Comparison of ENCODE assay signal across 8 cellular contexts in the genomic region with DNA sequence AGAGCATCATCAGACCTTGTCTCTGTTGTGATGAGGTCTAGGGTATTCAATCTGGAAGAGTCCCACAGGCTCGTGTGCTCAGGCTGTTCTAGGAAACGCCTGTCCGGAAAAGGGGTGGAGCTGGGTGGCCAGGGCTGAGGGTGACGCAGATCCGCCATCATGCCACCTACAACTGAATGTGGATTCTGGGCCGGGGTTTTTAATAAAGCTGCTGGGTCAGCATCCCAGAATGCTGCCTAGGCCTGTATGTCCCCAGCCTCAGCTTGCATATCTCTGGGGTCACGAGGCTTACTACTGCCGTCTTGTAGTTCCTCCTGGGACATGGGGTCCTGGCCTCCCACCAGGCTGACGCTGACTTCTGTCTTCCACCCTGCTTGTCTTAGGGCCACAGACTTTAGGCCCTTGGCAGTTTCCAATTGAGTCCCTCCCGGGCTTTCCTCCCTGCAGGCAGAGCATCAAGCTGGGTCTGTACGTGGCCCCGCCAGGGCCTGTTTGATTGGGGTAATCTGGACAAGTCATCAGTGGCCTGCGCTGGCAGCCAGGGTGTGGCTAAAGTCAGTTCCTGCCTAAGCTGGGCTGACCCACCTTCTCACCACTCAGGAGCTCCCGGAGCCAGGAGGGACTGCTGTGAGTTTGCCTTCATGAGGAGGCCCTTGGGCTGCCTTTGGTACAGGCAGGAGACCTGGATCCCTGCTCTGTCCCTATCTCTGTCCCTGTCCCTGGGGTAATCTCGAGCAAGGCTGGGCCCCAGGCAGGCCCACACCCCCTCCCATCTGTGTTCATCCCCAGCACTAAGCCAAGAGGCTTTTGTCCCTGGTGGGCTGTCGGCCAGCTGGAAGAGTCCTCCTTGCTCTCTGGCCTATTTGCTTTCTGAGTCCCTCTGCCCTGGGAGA.
DNase-seq lines count a peak whose midpoint lies in the region; ATAC-seq and TF ChIP-seq lines count a peak whose summit lies in the region.

No MANE protein-coding gene starts in this region.

- peak; percentile 58 for ATAC-seq in naive thymus-derived CD4-positive, alpha-beta T cell
- no peak for ATAC-seq in HG03045 (IDR thresholded peaks at IDR 0.05; ENCODE audit: unreplicated experiment)
- ATAC-seq in stimulated activated naive CD8-positive, alpha-beta T cell treated with anti-CD3 and anti-CD28 coated beads, Interleukin-15, amount 100 ng/mL, for 72 hours, result no peak

- no peaks in the 10 kb centered on the region for H3K9me3 Mint-ChIP-seq in naive thymus-derived CD4-positive, alpha-beta T cell
- no peaks in the 10 kb centered on the region for H3K9me3 Mint-ChIP-seq in stimulated activated naive CD8-positive, alpha-beta T cell treated with anti-CD3 and anti-CD28 coated beads, Interleukin-15, amount 100 ng/mL, for 72 hours

- POLR2A ChIA-PET in naive thymus-derived CD4-positive, alpha-beta T cell (lab: Charles Lee), result interaction anchor here (0.6 to 0.9 kb wide), 2 partner anchors 54 to 493 kb away, joined by 3 to 5 read pairs; no protein-coding TSS in a partner anchor

- H3K4me1 Mint-ChIP-seq in naive thymus-derived CD4-positive, alpha-beta T cell, result peaks cover 33 to 73% (median 56%) of the 10 kb centered on the region in 7 donors
- H3K4me1 Mint-ChIP-seq in stimulated activated naive CD8-positive, alpha-beta T cell treated with anti-CD3 and anti-CD28 coated beads, Interleukin-15, amount 100 ng/mL, for 72 hours, result peaks cover 71% of the 10 kb centered on the region

- H3K27me3 Mint-ChIP-seq in naive thymus-derived CD4-positive, alpha-beta T cell, result no peaks in the 10 kb centered on the region
- H3K27me3 Mint-ChIP-seq in stimulated activated naive CD8-positive, alpha-beta T cell treated with anti-CD3 and anti-CD28 coated beads, Interleukin-15, amount 100 ng/mL, for 72 hours, result no peaks in the 10 kb centered on the region

- H3K27me3 ChIP-seq in BE2C, result no peaks in the 10 kb centered on the region
- no peaks in the 10 kb centered on the region for H3K27me3 ChIP-seq in Peyer's patch
- H3K27me3 ChIP-seq in naive thymus-derived CD4-positive, alpha-beta T cell (ENCODE audit: control insufficient read depth in 2 of 2, insufficient read depth in 2 of 2, low read length in 2 of 2), result no peaks in the 10 kb centered on the region

- H3K4me3 ChIP-seq in BE2C (ENCODE audit: low read depth, low read length) (no peak overlapping the region), Peyer's patch (no peak overlapping the region)
- no peak overlapping the region for H3K4me3 ChIP-seq in naive thymus-derived CD4-positive, alpha-beta T cell (ENCODE audit: low read length)

- TF ChIP-seq POLR2A in Peyer's patch (IDR thresholded peaks at IDR 0.05), result no peak

- H3K36me3 ChIP-seq in BE2C (peaks cover 9% of the 10 kb centered on the region), Peyer's patch (no peaks in the 10 kb centered on the region)
- no peaks in the 10 kb centered on the region for H3K36me3 ChIP-seq in naive thymus-derived CD4-positive, alpha-beta T cell (ENCODE audit: control insufficient read depth in 2 of 3, insufficient read depth in 3 of 3, low read length in 3 of 3)

- peak overlapping the region in 6 of 10 donors; percentile 14 to 61 (median 36) for H3K4me3 Mint-ChIP-seq in naive thymus-derived CD4-positive, alpha-beta T cell
- H3K4me3 Mint-ChIP-seq in stimulated activated naive CD8-positive, alpha-beta T cell treated with anti-CD3 and anti-CD28 coated beads, Interleukin-15, amount 100 ng/mL, for 72 hours, result no peak overlapping the region

- H3K36me3 Mint-ChIP-seq in naive thymus-derived CD4-positive, alpha-beta T cell, result peaks cover 0 to 1% (median 0%) of the 10 kb centered on the region in 5 donors

- H3K27ac ChIP-seq in Peyer's patch (peak overlapping the region; percentile 63 to 80 (median 70)), epithelial cell of prostate (peak overlapping the region; percentile 99)
- H3K27ac ChIP-seq in naive thymus-derived CD4-positive, alpha-beta T cell (ENCODE audit: low read depth, low read length), result peak overlapping the region; percentile 27

- H3K4me1 ChIP-seq in BE2C, result peaks cover 65% of the 10 kb centered on the region
- H3K4me1 ChIP-seq in Peyer's patch, result peaks cover 0 to 83% (median 16%) of the 10 kb centered on the region in 4 donors
- H3K4me1 ChIP-seq in naive thymus-derived CD4-positive, alpha-beta T cell (ENCODE audit: control insufficient read depth in 2 of 2, insufficient read depth in 2 of 2, low read length in 2 of 2), result peaks cover 18 to 62% of the 10 kb centered on the region in 2 donors

- intact Hi-C loops in naive thymus-derived CD4-positive, alpha-beta T cell (cut with micrococcal nuclease), result loop anchor here in 1 of 2 donors (5.0 kb wide), 1 partner anchor 81 kb away; a partner anchor contains a TSS

- TF ChIP-seq CTCF in BE2C (IDR thresholded peaks at IDR 0.05; ENCODE audit: low read depth, low read length) (no peak), Peyer's patch (IDR thresholded peaks at IDR 0.05) (no peak)

- H3K27ac Mint-ChIP-seq in naive thymus-derived CD4-positive, alpha-beta T cell, result peak overlapping the region; percentile 52 to 93 (median 83)
- H3K27ac Mint-ChIP-seq in stimulated activated naive CD8-positive, alpha-beta T cell treated with anti-CD3 and anti-CD28 coated beads, Interleukin-15, amount 100 ng/mL, for 72 hours, result peak overlapping the region in 1 of 2 donors; percentile 42

- H3K9me3 ChIP-seq in BE2C (no peaks in the 10 kb centered on the region), Peyer's patch (no peaks in the 10 kb centered on the region)
- H3K9me3 ChIP-seq in naive thymus-derived CD4-positive, alpha-beta T cell (ENCODE audit: control insufficient read depth in 2 of 3, low read length in 3 of 3), result no peaks in the 10 kb centered on the region

- CTCF ChIA-PET in naive thymus-derived CD4-positive, alpha-beta T cell (lab: Charles Lee), result interaction anchor here (0.7 kb wide), 1 partner anchor 11 kb away, joined by 3 read pairs; no protein-coding TSS in a partner anchor

- DNase-seq in BE2C (peak; percentile 86), Peyer's patch (peak; percentile 22 to 70 (median 59)), epithelial cell of prostate (ENCODE audit: low read depth, low spot score) (peak; percentile 14), NCI-H1694 treated with DMSO at 0.1 percent for 48 hours (lab: John Stamatoyannopoulos, UW) (no peak), RPMI8226 (no peak)
- no peak for DNase-seq in naive thymus-derived CD4-positive, alpha-beta T cell
- no peak for DNase-seq in stimulated activated naive CD8-positive, alpha-beta T cell treated with anti-CD3 and anti-CD28 coated beads, Interleukin-15, amount 100 ng/mL, for 72 hours

Comparison
In these comparisons a context has a peak if more than half of its experiments do, and no peak if none do; other contexts are left out.
1. DNase-seq: peak in BE2C (single experiment), Peyer's patch (3 of 3) and epithelial cell of prostate (single experiment); none in naive thymus-derived CD4-positive, alpha-beta T cell (0 of 9), NCI-H1694 treated with DMSO at 0.1 percent for 48 hours (single experiment), RPMI8226 (single experiment) and stimulated activated naive CD8-positive, alpha-beta T cell treated with anti-CD3 and anti-CD28 coated beads, Interleukin-15, amount 100 ng/mL, for 72 hours (0 of 2).
2. H3K27ac ChIP-seq: peak in every context shown above with its lines; median percentile 99 in epithelial cell of prostate; 70 in Peyer's patch; 27 in naive thymus-derived CD4-positive, alpha-beta T cell.
3. H3K4me3 Mint-ChIP-seq: peak in naive thymus-derived CD4-positive, alpha-beta T cell (6 of 10); none in stimulated activated naive CD8-positive, alpha-beta T cell treated with anti-CD3 and anti-CD28 coated beads, Interleukin-15, amount 100 ng/mL, for 72 hours (0 of 2).